In the genomic region with DNA sequence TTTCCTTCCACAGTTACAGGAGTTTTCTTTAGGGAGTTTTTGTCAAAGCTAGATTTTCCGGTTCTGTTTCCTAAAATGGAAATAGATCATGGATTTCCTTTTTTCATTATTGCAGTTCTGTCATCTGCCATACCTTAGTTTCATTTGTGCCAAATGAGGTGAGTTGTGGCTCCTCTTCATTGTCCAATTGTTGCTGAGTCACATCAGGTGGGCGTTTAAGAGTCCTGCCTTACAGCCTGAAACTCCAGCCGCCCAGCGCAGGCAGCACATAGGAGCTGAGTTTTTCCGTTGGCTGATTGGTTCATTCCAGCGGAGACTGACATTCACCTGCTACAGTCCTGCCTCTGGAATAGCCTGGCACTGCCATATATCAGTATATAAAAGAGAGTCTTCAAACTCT, we compare ENCODE assay signal across 11 cellular contexts. TPM values are rescaled to one million over a fixed set of nuclear protein-coding genes. Genes with fewer than 3 reads are reported as not detected.
DNase-seq lines count a peak whose midpoint lies in the region; ATAC-seq, FAIRE-seq and TF ChIP-seq lines count a peak whose summit lies in the region.
"Had no signal": no experiment of that assay in that cellular context is flagged by ENCODE, and none has a peak within 500 bp of the region (broad histone marks: within the 10 kb centered on the region; RNA-seq: fewer than 3 reads in every experiment).

No MANE protein-coding gene starts in this region.

- H3K4me1 Mint-ChIP-seq in natural killer cell treated with Interleukin-12 subunit alpha and Interleukin-12 subunit beta and Interleukin-15 and Interleukin-18, amount 100 ng/mL, for 72 hours (ENCODE audit: low read depth in 2 of 2): peaks cover 29 to 38% of the 10 kb centered on the region in 2 donors

- TF ChIP-seq POLR2A in HCT116 (IDR thresholded peaks at IDR 0.05; ENCODE audit: borderline replicate concordance, extremely low read depth, insufficient read depth, insufficient read length): no peak

- no peaks in the 10 kb centered on the region for H3K9me2 ChIP-seq in HCT116 (ENCODE audit: insufficient read depth)

- H3K79me2 ChIP-seq in HCT116 (ENCODE audit: insufficient read depth, low read length) (peaks cover 67% of the 10 kb centered on the region), fibroblast of lung (ENCODE audit: control insufficient read depth, insufficient read depth, low read length) (peaks cover 46% of the 10 kb centered on the region), smooth muscle cell (ENCODE audit: low read depth) (peaks cover 21% of the 10 kb centered on the region)

- RAD21 ChIA-PET in HCT116 (lab: Charles Lee; ENCODE audit: low non-redundant PET in 1 of 2, low total read pairs in 2 of 2, uncharacterized antibody in 2 of 2, unreplicated experiment in 2 of 2): no interaction called here

- H3K4me3 ChIP-seq in HCT116 (replicated peaks in 1 of 2; ENCODE audit: low read depth in 1 of 2, low read length in 2 of 2): no peak overlapping the region
- no peak overlapping the region for H3K4me3 ChIP-seq in fibroblast of lung (replicated peaks in 1 of 4; ENCODE audit: control extremely low read depth in 1 of 4, insufficient read depth in 1 of 4, low read depth in 3 of 4, low read length in 4 of 4)
- no peak overlapping the region for H3K4me3 ChIP-seq in smooth muscle cell

- H3K27me3 ChIP-seq in HCT116 (ENCODE audit: insufficient read depth, low read length) (no peaks in the 10 kb centered on the region), fibroblast of lung (ENCODE audit: control insufficient read depth, insufficient read depth, low read length) (no peaks in the 10 kb centered on the region), smooth muscle cell (ENCODE audit: low read depth) (no peaks in the 10 kb centered on the region)

- intact Hi-C loops in HCT116 (cut with micrococcal nuclease): loop anchor here (5.0 kb wide), 1 partner anchor 45 kb away; no protein-coding TSS in a partner anchor

- H3K9me3 Mint-ChIP-seq in natural killer cell treated with Interleukin-12 subunit alpha and Interleukin-12 subunit beta and Interleukin-15 and Interleukin-18, amount 100 ng/mL, for 72 hours: no peaks in the 10 kb centered on the region
- H3K9me3 Mint-ChIP-seq: natural killer cell had no signal

- WGBS in smooth muscle cell (ENCODE audit: low lambda C conversion rate): 67% methylated on average over 6 of the region's 6 CpGs

- TF ChIP-seq RAD21 in HCT116 (IDR thresholded peaks at IDR 0.05; ENCODE audit: low read depth): 0 out of 2 replicates have a peak, but pooled peaks have one; percentile 9

- no peak overlapping the region for H3K4me3 Mint-ChIP-seq in natural killer cell treated with Interleukin-12 subunit alpha and Interleukin-12 subunit beta and Interleukin-15 and Interleukin-18, amount 100 ng/mL, for 72 hours
- H3K4me3 Mint-ChIP-seq: natural killer cell had no signal

- H3K4me2 ChIP-seq in HCT116 (ENCODE audit: low read length): peak overlapping the region; percentile 49
- no peak overlapping the region for H3K4me2 ChIP-seq in fibroblast of lung (ENCODE audit: extremely low read depth, insufficient read depth, low read length)
- H3K4me2 ChIP-seq in smooth muscle cell: peak overlapping the region; percentile 6

- FAIRE-seq in frontal cortex (lab: Jason Lieb, UNC): no peak
- FAIRE-seq: RCC 7860 had no signal

- BruUV-seq in HCT116 (replicated peaks; lab: Mats Ljungman, UMichigan): no TSS peak

- no peaks in the 10 kb centered on the region for H3K36me3 Mint-ChIP-seq in natural killer cell treated with Interleukin-12 subunit alpha and Interleukin-12 subunit beta and Interleukin-15 and Interleukin-18, amount 100 ng/mL, for 72 hours
- H3K36me3 Mint-ChIP-seq: natural killer cell had no signal

- H3K4me1 ChIP-seq in HCT116 (ENCODE audit: control insufficient read depth in 1 of 2, insufficient read depth in 2 of 2, low read length in 2 of 2): peaks cover 57 to 65% of the 10 kb centered on the region in 2 experiments
- H3K4me1 ChIP-seq in fibroblast of lung (ENCODE audit: control insufficient read depth, extremely low read depth, insufficient read depth, low read length): peaks cover 31% of the 10 kb centered on the region
- peaks cover 25% of the 10 kb centered on the region for H3K4me1 ChIP-seq in smooth muscle cell (ENCODE audit: low read depth)

- 0 out of 4 replicates have a peak, but pooled peaks cover 0 to 4% of the 10 kb centered on the region in 2 experiments for H3K36me3 ChIP-seq in HCT116 (ENCODE audit: control insufficient read depth in 1 of 2, insufficient read depth in 2 of 2, low read length in 2 of 2)
- H3K36me3 ChIP-seq in fibroblast of lung (ENCODE audit: control insufficient read depth, insufficient read depth, low read length): no peaks in the 10 kb centered on the region
- no peaks in the 10 kb centered on the region for H3K36me3 ChIP-seq in smooth muscle cell (ENCODE audit: low read depth)

- DNase-seq in HCT116 (ENCODE audit: low read depth, low spot score): peak; percentile 51
- DNase-seq in SW480 (ENCODE audit: low spot score): peak; percentile 86
- peak in 1 of 2 donors; percentile 67 for DNase-seq in fibroblast of lung (ENCODE audit: low read depth in 2 of 2)
- no peak for DNase-seq in smooth muscle cell (lab: John Stamatoyannopoulos, UW; ENCODE audit: unreplicated experiment)
- DNase-seq in GM10266 (ENCODE audit: extremely low spot score): no peak
- DNase-seq in frontal cortex (ENCODE audit: low spot score in 2 of 2): no peak
- no peak for DNase-seq in natural killer cell treated with Interleukin-12 subunit alpha and Interleukin-12 subunit beta and Interleukin-15 and Interleukin-18, amount 100 ng/mL, for 72 hours (ENCODE audit: low spot score)
- DNase-seq: KG1, natural killer cell had no signal

- no peaks in the 10 kb centered on the region for H3K9me3 ChIP-seq in HCT116 (ENCODE audit: control insufficient read depth in 1 of 2, insufficient read depth in 1 of 2, low read depth in 1 of 2, low read length in 2 of 2)
- no peaks in the 10 kb centered on the region for H3K9me3 ChIP-seq in fibroblast of lung (ENCODE audit: control insufficient read depth, insufficient read depth, low read depth, low read length)
- H3K9me3 ChIP-seq in smooth muscle cell (replicated peaks; ENCODE audit: low read depth): no peaks in the 10 kb centered on the region

- H3K27ac ChIP-seq in HCT116 (ENCODE audit: low read depth, low read length) (peak overlapping the region; percentile 36; the same call in 1 of the 2 replicates), fibroblast of lung (ENCODE audit: insufficient read depth, low read length) (peak overlapping the region; percentile 90), smooth muscle cell (ENCODE audit: low read depth) (peak overlapping the region; percentile 62)

- no peaks in the 10 kb centered on the region for H3K27me3 Mint-ChIP-seq in natural killer cell treated with Interleukin-12 subunit alpha and Interleukin-12 subunit beta and Interleukin-15 and Interleukin-18, amount 100 ng/mL, for 72 hours

- peaks cover 35% of the 10 kb centered on the region for H3F3A ChIP-seq in smooth muscle cell (ENCODE audit: low read depth)

- ATAC-seq in HCT116: peak; percentile 48
- ATAC-seq in GM19023 (IDR thresholded peaks at IDR 0.05; ENCODE audit: unreplicated experiment): no peak
- ATAC-seq in natural killer cell treated with Interleukin-12 subunit alpha and Interleukin-12 subunit beta and Interleukin-15 and Interleukin-18, amount 100 ng/mL, for 72 hours: no peak
- ATAC-seq: natural killer cell had no signal

- H3K27ac Mint-ChIP-seq in natural killer cell treated with Interleukin-12 subunit alpha and Interleukin-12 subunit beta and Interleukin-15 and Interleukin-18, amount 100 ng/mL, for 72 hours: no peak overlapping the region

- H3K9ac ChIP-seq in HCT116 (ENCODE audit: low read length) (peak overlapping the region; percentile 4; the same call in 1 of the 2 replicates), fibroblast of lung (ENCODE audit: insufficient read depth, low read length) (no peak overlapping the region), smooth muscle cell (ENCODE audit: low read depth) (no peak overlapping the region)

- H2AFZ ChIP-seq in HCT116 (ENCODE audit: low read depth, low read length, poor library complexity, severe bottlenecking) (no peak overlapping the region), fibroblast of lung (ENCODE audit: low read length) (no peak overlapping the region), smooth muscle cell (ENCODE audit: low read depth) (no peak overlapping the region)

- CTCF ChIA-PET in HCT116 (lab: Charles Lee): interaction anchor here (0.6 to 2.3 kb wide), 7 partner anchors 10 to 139 kb away, joined by 3 to 9 read pairs (median 4); a partner anchor contains a TSS

- TF ChIP-seq CTCF in HCT116 (IDR thresholded peaks at IDR 0.05 in 2 of 3, conservative IDR thresholded peaks at IDR 0.05 in 1 of 3; ENCODE audit: borderline replicate concordance in 1 of 3, insufficient read depth in 1 of 3, low read depth in 2 of 3, low read length in 2 of 3) (no peak), fibroblast of lung (conservative IDR thresholded peaks at IDR 0.05 in 1 of 2, IDR thresholded peaks at IDR 0.05 in 1 of 2; ENCODE audit: low read depth in 1 of 2, low read length in 2 of 2) (no peak), smooth muscle cell (IDR thresholded peaks at IDR 0.05; ENCODE audit: borderline replicate concordance, insufficient read depth, poor library complexity, severe bottlenecking) (no peak), GM10266 (IDR thresholded peaks at IDR 0.05; ENCODE audit: control insufficient read depth, insufficient read depth, low read depth, missing control alignments) (no peak)

- H4K20me1 ChIP-seq in HCT116 (ENCODE audit: insufficient read depth) (no peaks in the 10 kb centered on the region), fibroblast of lung (ENCODE audit: control insufficient read depth, extremely low read depth, insufficient read depth, low read length) (no peaks in the 10 kb centered on the region), smooth muscle cell (ENCODE audit: low read depth) (peaks cover 56% of the 10 kb centered on the region)

- POLR2A ChIA-PET in HCT116 (lab: Charles Lee): interaction anchor here (0.6 to 2.1 kb wide), 5 partner anchors 10 to 16 kb away, joined by 3 to 5 read pairs (median 3); a partner anchor contains a TSS

RNA-seq across cellular contexts. Expression of a gene that starts 14.1 kb away (rescaled TPM):
- 15.3 TPM for total RNA-seq in HCT116 (2021; ENCODE audit: unreplicated experiment)
- 18.8 and 20.5 TPM in 2 replicates for polyA plus RNA-seq in HCT116 (2012)
- 24.1 and 30.7 TPM in 2 replicates for total RNA-seq in fibroblast of lung
- 11.2 and 14.0 TPM in 2 replicates for polyA plus RNA-seq in fibroblast of lung
- polyA plus RNA-seq in fibroblast of lung (2012): 14.1 and 16.2 TPM in 2 replicates
- 19.2 and 22.6 TPM in 2 replicates for polyA minus RNA-seq in fibroblast of lung (ENCODE audit: low replicate concordance)
- total RNA-seq in smooth muscle cell: 15.7 and 20.6 TPM in 2 replicates
- polyA plus RNA-seq in smooth muscle cell: 19.9 and 20.5 TPM in 2 replicates
- 29.8 TPM for total RNA-seq in frontal cortex
- total RNA-seq in natural killer cell treated with Interleukin-12 subunit alpha and Interleukin-12 subunit beta and Interleukin-15 and Interleukin-18, amount 100 ng/mL, for 72 hours: 10 to 100 TPM; 15.0 to 23.2 TPM

RNA-seq across cellular contexts. Expression of a gene that starts 15.1 kb away (rescaled TPM):
- total RNA-seq in HCT116 (2021; ENCODE audit: unreplicated experiment) (11.0 TPM), fibroblast of lung (12.6 and 13.2 TPM in 2 replicates), smooth muscle cell (3.8 and 5.2 TPM in 2 replicates), frontal cortex (9.0 TPM)
- 13.3 and 16.7 TPM in 2 replicates for polyA plus RNA-seq in HCT116 (2012)
- polyA plus RNA-seq in fibroblast of lung (5.5 and 7.1 TPM in 2 replicates), smooth muscle cell (6.7 and 8.9 TPM in 2 replicates)
- 6.4 and 8.0 TPM in 2 replicates for polyA plus RNA-seq in fibroblast of lung (2012)
- polyA minus RNA-seq in fibroblast of lung (ENCODE audit: low replicate concordance): 3.0 and 20.0 TPM in 2 replicates
- 10 to 100 TPM; 15.7 to 16.4 TPM for total RNA-seq in natural killer cell treated with Interleukin-12 subunit alpha and Interleukin-12 subunit beta and Interleukin-15 and Interleukin-18, amount 100 ng/mL, for 72 hours

RNA-seq across cellular contexts. Expression of a gene that starts 45.4 kb away (rescaled TPM):
- total RNA-seq in HCT116 (2021; ENCODE audit: unreplicated experiment) (148 TPM), fibroblast of lung (57.3 and 57.6 TPM in 2 replicates), smooth muscle cell (20.7 and 31.5 TPM in 2 replicates), frontal cortex (58.3 TPM)
- 154 and 164 TPM in 2 replicates for polyA plus RNA-seq in HCT116 (2012)
- polyA plus RNA-seq in fibroblast of lung (44.8 and 60.7 TPM in 2 replicates), smooth muscle cell (78.6 and 102 TPM in 2 replicates)
- 47.2 and 75.5 TPM in 2 replicates for polyA plus RNA-seq in fibroblast of lung (2012)
- polyA minus RNA-seq in fibroblast of lung (ENCODE audit: low replicate concordance): 38.8 and 98.7 TPM in 2 replicates
- 100 to 1,000 TPM in 1 of 2 donors, 10 to 100 TPM in 1; 56.8 to 110 TPM for total RNA-seq in natural killer cell treated with Interleukin-12 subunit alpha and Interleukin-12 subunit beta and Interleukin-15 and Interleukin-18, amount 100 ng/mL, for 72 hours

Comparison
In these comparisons a context has a peak if more than half of its experiments do, and no peak if none do; other contexts are left out.
1. DNase-seq: peak in HCT116 (single experiment) and SW480 (single experiment); none in smooth muscle cell (single experiment), GM10266 (single experiment), frontal cortex (0 of 2) and natural killer cell treated with Interleukin-12 subunit alpha and Interleukin-12 subunit beta and Interleukin-15 and Interleukin-18, amount 100 ng/mL, for 72 hours (single experiment).
2. H3K27ac ChIP-seq: peak in every context shown above with its lines; median percentile 90 in fibroblast of lung; 62 in smooth muscle cell; 36 in HCT116.